ENCODE assay signal across 9 cellular contexts in the genomic region with DNA sequence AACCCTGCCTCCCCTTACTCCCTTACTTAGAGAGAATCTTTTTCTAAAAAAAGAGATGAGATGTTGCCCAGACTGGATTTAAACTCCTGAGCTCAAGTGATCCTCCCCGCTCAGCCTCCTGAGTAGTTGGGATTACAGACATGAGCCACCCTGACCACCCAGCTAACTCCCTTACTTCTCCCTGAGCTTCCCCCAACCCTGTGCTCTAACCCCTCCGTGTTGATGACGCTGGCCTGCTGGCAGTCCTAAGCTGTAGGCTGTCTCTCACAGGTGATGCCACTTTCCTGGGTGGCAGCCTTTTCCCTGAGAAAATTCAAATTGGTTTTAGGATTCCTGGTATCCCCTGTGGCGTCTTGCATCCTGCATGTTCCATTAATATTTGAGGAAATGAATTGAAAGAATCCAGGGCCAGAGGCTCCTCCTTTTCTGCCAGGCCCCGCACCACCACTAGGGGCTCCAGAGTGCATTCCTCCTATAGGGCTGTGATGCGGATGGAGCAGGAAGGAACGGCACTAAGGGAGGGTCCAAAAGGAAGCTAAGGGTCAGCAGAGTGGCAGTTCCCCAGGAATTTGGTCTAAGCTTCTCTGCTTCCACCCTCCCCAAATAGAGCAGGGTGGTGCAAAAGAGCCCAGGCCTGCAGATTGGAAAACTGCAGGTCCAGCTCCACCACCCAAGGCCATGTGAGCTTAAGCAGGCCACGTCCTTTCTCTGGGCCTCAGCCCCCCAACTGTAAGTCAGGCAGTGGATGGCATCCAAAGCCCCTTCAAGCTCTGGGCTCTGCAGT.
DNase-seq lines count a peak whose midpoint lies in the region; ATAC-seq, FAIRE-seq and TF ChIP-seq lines count a peak whose summit lies in the region.
"Had no signal": no experiment of that assay in that cellular context is flagged by ENCODE, and none has a peak within 500 bp of the region (broad histone marks: within the 10 kb centered on the region; RNA-seq: fewer than 3 reads in every experiment).

No MANE protein-coding gene starts in this region.

- no peak overlapping the region for H3K4me3 ChIP-seq in SJSA1
- no peak overlapping the region for H3K4me3 ChIP-seq in gastroesophageal sphincter
- no peak overlapping the region for H3K4me3 ChIP-seq in pancreas
- H3K4me3 ChIP-seq in upper lobe of left lung: no peak overlapping the region

- DNase-seq in D721Med (ENCODE audit: insufficient read length, low spot score) (peak; percentile 46), HPDE6-E6E7 (ENCODE audit: extremely low spot score) (peak; percentile 77), SJSA1 (ENCODE audit: low read depth in 1 of 2, low spot score in 2 of 2) (peak; percentile 46 to 61), pancreas (peak; percentile 61 to 85 (median 74)), upper lobe of left lung (peak in 1 of 2 donors; percentile 79)
- peak; percentile 48 for DNase-seq in activated gamma-delta T cell treated with anti-CD3 and anti-CD28 coated beads, Interleukin-2, amount 50 U/mL, for 16 hours (ENCODE audit: low read depth)

- H3K4me1 ChIP-seq in SJSA1 (replicated peaks) (peaks cover 1% of the 10 kb centered on the region), gastroesophageal sphincter (peaks cover 0 to 21% (median 8%) of the 10 kb centered on the region in 3 donors), pancreas (no peaks in the 10 kb centered on the region), upper lobe of left lung (peaks cover 19 to 34% (median 25%) of the 10 kb centered on the region in 4 donors)

- H3K27ac ChIP-seq in SJSA1: no peak overlapping the region
- no peak overlapping the region for H3K27ac ChIP-seq in gastroesophageal sphincter
- H3K27ac ChIP-seq in pancreas: peak overlapping the region in 1 of 4 donors; percentile 44
- H3K27ac ChIP-seq in upper lobe of left lung: peak overlapping the region; percentile 45 to 69 (median 56)

- H3K36me3 ChIP-seq in SJSA1 (no peaks in the 10 kb centered on the region), gastroesophageal sphincter (no peaks in the 10 kb centered on the region), pancreas (no peaks in the 10 kb centered on the region), upper lobe of left lung (no peaks in the 10 kb centered on the region)

- TF ChIP-seq POLR2A in gastroesophageal sphincter (IDR thresholded peaks at IDR 0.05) (no peak), upper lobe of left lung (IDR thresholded peaks at IDR 0.05) (no peak)

- TF ChIP-seq CTCF in D721Med (IDR thresholded peaks at IDR 0.05; ENCODE audit: insufficient read depth, missing control alignments) (peak; percentile 77), gastroesophageal sphincter (IDR thresholded peaks at IDR 0.05) (peak in 3 of 4 experiments; percentile 74 to 86 (median 76)), pancreas (IDR thresholded peaks at IDR 0.05) (peak; percentile 78 to 90 (median 88)), upper lobe of left lung (IDR thresholded peaks at IDR 0.05) (peak; percentile 79 to 93 (median 82))

- no peaks in the 10 kb centered on the region for H3K27me3 ChIP-seq in SJSA1 (replicated peaks)
- H3K27me3 ChIP-seq in gastroesophageal sphincter: no peaks in the 10 kb centered on the region
- no peaks in the 10 kb centered on the region for H3K27me3 ChIP-seq in pancreas
- no peaks in the 10 kb centered on the region for H3K27me3 ChIP-seq in upper lobe of left lung

- intact Hi-C loops in pancreas (cut with DNase I): loop anchor here in 2 of 3 donors (10.0 kb wide), 2 partner anchors 100 to 110 kb away; partner anchors contain the start of gene DAPK2 (in 1 of the 2)

- peak; percentile 80 for ATAC-seq in gastroesophageal sphincter
- ATAC-seq in pancreas: peak; percentile 88 to 96 (median 94)
- peak; percentile 84 to 88 for ATAC-seq in upper lobe of left lung (ENCODE audit: low FRiP score in 2 of 2)
- no peak for ATAC-seq in GM19397 (IDR thresholded peaks at IDR 0.05; ENCODE audit: unreplicated experiment)

- TF ChIP-seq EP300 in gastroesophageal sphincter (IDR thresholded peaks at IDR 0.05): no peak
- TF ChIP-seq EP300 in upper lobe of left lung (IDR thresholded peaks at IDR 0.05): no peak

- 43 to 83% methylated on average over 1 to 7 of the region's 8 CpGs for WGBS in gastroesophageal sphincter (ENCODE audit: low coverage in 1 of 2), 2 donors
- 44 to 45% methylated on average over 8 of the region's 8 CpGs for WGBS in pancreas, 2 donors
- WGBS in upper lobe of left lung, 2 donors: 46 to 58% methylated on average over 6 to 8 of the region's 8 CpGs

- H3K9me3 ChIP-seq in SJSA1 (replicated peaks) (no peaks in the 10 kb centered on the region), gastroesophageal sphincter (no peaks in the 10 kb centered on the region), pancreas (no peaks in the 10 kb centered on the region), upper lobe of left lung (no peaks in the 10 kb centered on the region)

- FAIRE-seq in D721Med (lab: Jason Lieb, UNC) (no peak), pancreas (lab: Jason Lieb, UNC) (no peak)
- FAIRE-seq: TTC549 had no signal

Comparison
In these comparisons a context has a peak if more than half of its experiments do, and no peak if none do; other contexts are left out.
1. H3K27ac ChIP-seq: peak in upper lobe of left lung (4 of 4); none in SJSA1 (single experiment) and gastroesophageal sphincter (0 of 4).
2. Peak in every context shown above with its lines, with median percentiles within 50 percentile points of each other: CTCF ChIP-seq.